8 cellular contexts compared by ENCODE assay signal in genomic region chr14:99271951-99272668, GRCh38. TPM values are rescaled to one million over a fixed set of nuclear protein-coding genes. Genes with fewer than 3 reads are reported as not detected.
DNase-seq lines count a peak whose midpoint lies in the region; ATAC-seq and TF ChIP-seq lines count a peak whose summit lies in the region.

Gene BCL11B, minus strand, starts transcription at chr14:99272197. Its CDS starts 979 bp downstream, at chr14:99271218.

- peak; percentile 33 for TF ChIP-seq CTCF in cardiac fibroblast (IDR thresholded peaks at IDR 0.05; ENCODE audit: low read depth, low read length)

- DNase-seq in 8988T (peak; percentile 89), NCI-H2196 treated with DMSO at 0.1 percent for 48 hours (lab: John Stamatoyannopoulos, UW; ENCODE audit: unreplicated experiment) (peak; percentile 20), cardiac fibroblast (ENCODE audit: low read depth in 2 of 2) (peak; percentile 74 to 81), left lobe of liver (ENCODE audit: low spot score) (no peak)
- DNase-seq in activated CD4-positive, CD25-positive, alpha-beta regulatory T cell (lab: John Stamatoyannopoulos, UW): peak; percentile 64 to 81 (median 76)
- DNase-seq in stimulated activated CD4-positive, alpha-beta T cell treated with anti-CD3 and anti-CD28 coated beads, Interleukin-2, amount 100 ng/mL, for 4 hours (ENCODE audit: low read depth): peak; percentile 87

- peak within 1 kb of the TSS; percentile 39 to 43 for H3K4me3 ChIP-seq in cardiac fibroblast (replicated peaks in 1 of 2; ENCODE audit: low read depth in 2 of 2, low read length in 2 of 2)

- ATAC-seq in GM18517 (IDR thresholded peaks at IDR 0.05; ENCODE audit: unreplicated experiment) (peak; percentile 89), HG03108 (IDR thresholded peaks at IDR 0.05; ENCODE audit: unreplicated experiment) (peak; percentile 87), left lobe of liver (peak; percentile 55)

RNA-seq across cellular contexts. Expression of gene BCL11B, which starts in this region (rescaled TPM):
- total RNA-seq in left lobe of liver: 0.43 TPM

Comparison
In these comparisons a context has a peak if more than half of its experiments do, and no peak if none do; other contexts are left out.
1. Peak in ATAC-seq in left lobe of liver; RNA of the gene not detected or under 1 TPM.